Comparison of ENCODE assay signal across 16 cellular contexts in the genomic region with DNA sequence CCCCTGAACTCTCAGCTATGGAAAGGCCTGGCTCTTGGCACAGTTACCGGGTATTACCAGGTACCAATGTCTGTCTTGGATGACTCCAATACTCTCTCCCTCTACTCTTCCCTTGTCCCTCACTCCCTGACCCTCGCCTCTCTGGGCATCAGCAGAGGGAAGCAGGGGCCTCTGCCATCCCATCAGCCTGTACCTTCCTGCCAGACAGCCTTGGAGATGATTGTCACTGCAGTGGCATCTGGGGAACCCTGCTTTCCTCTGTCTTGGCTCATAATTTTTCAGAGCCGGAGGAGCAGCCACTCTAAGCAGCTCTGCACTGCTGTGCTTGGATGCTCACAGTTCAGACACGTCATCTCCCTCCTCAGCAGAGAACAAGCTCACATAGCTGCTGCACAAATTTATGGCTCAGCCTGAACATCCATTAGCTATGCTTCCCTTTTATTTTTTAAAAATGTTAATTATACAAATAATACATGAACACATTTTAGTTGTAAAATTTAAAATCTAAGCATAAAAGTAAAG.
DNase-seq lines count a peak whose midpoint lies in the region; TF ChIP-seq lines count a peak whose summit lies in the region.
"Had no signal": no experiment of that assay in that cellular context is flagged by ENCODE, and none has a peak within 500 bp of the region (broad histone marks: within the 10 kb centered on the region; RNA-seq: fewer than 3 reads in every experiment).

No MANE protein-coding gene starts in this region.

- H3K4me1 ChIP-seq in OCI-LY1 (ENCODE audit: insufficient read depth, low read length, severe bottlenecking) (peaks cover 79% of the 10 kb centered on the region), spleen (no peaks in the 10 kb centered on the region)
- H3K4me1 ChIP-seq: SJSA1 had no signal

- no peaks in the 10 kb centered on the region for H3F3A ChIP-seq in OCI-LY1 (ENCODE audit: insufficient read depth, low read length)

- H3K27me3 ChIP-seq in OCI-LY1 (ENCODE audit: insufficient read depth, low read length) (no peaks in the 10 kb centered on the region), spleen (replicated peaks in 1 of 7) (no peaks in the 10 kb centered on the region)
- H3K27me3 ChIP-seq: SJSA1 had no signal

- H3K9ac ChIP-seq in OCI-LY1 (ENCODE audit: low read length) = peak overlapping the region; percentile 21; the same call in 1 of the 2 replicates

- H3K9me3 ChIP-seq in OCI-LY1 (ENCODE audit: low read length) (no peaks in the 10 kb centered on the region), spleen (no peaks in the 10 kb centered on the region)
- H3K9me3 ChIP-seq: Caco-2, SJSA1 had no signal

- no peak overlapping the region for H2AFZ ChIP-seq in OCI-LY1 (ENCODE audit: low read length)

- DNase-seq in DMS79 treated with DMSO at 0.1 percent for 48 hours (lab: John Stamatoyannopoulos, UW) (peak; percentile 21), DMS79 (lab: John Stamatoyannopoulos, UW) (no peak), kidney tubule cell (ENCODE audit: low spot score) (peak; percentile 38), putamen (ENCODE audit: low spot score) (peak; percentile 41), NCI-H526 treated with DMSO at 0.1 percent for 48 hours (lab: John Stamatoyannopoulos, UW) (no peak), spleen (no peak)
- DNase-seq in stimulated activated CD4-positive, alpha-beta T cell treated with anti-CD3 and anti-CD28 coated beads, Interleukin-15, amount 100 ng/mL, for 24 hours = no peak
- DNase-seq: Caco-2, MV-4-11, NCI-H1436 treated with DMSO at 0.1 percent for 48 hours, NCI-H510A treated with DMSO at 0.1 percent for 48 hours, SW 1271 had no signal

- no peak for TF ChIP-seq POLR2A in spleen (IDR thresholded peaks at IDR 0.05)

- H3K4me3 ChIP-seq in OCI-LY1 (ENCODE audit: low read depth, low read length, poor library complexity, severe bottlenecking) (no peak overlapping the region), spleen (no peak overlapping the region)
- H3K4me3 ChIP-seq: SJSA1 had no signal

- H3K27ac ChIP-seq in OCI-LY1 (ENCODE audit: low read depth, low read length, poor library complexity, severe bottlenecking) (peak overlapping the region; percentile 55), spleen (no peak overlapping the region)
- H3K27ac ChIP-seq: 22Rv1, C4-2B, SJSA1 had no signal

- no peaks in the 10 kb centered on the region for H3K9me2 ChIP-seq in OCI-LY1 (ENCODE audit: low read depth, low read length)

- H4K20me1 ChIP-seq in OCI-LY1 (ENCODE audit: insufficient read depth, low read length) = no peaks in the 10 kb centered on the region

- 79 to 89% (median 83%) methylated on average over 4 of the region's 4 CpGs for WGBS in spleen, 5 donors

- H3K79me2 ChIP-seq in OCI-LY1 (ENCODE audit: insufficient read depth, low read length) = no peaks in the 10 kb centered on the region

- H3K36me3 ChIP-seq in OCI-LY1 (ENCODE audit: insufficient read depth, low read length) (no peaks in the 10 kb centered on the region), spleen (no peaks in the 10 kb centered on the region)
- H3K36me3 ChIP-seq: SJSA1 had no signal

- H3K4me2 ChIP-seq in OCI-LY1 (ENCODE audit: low read length) = no peak overlapping the region

- no peak for TF ChIP-seq CTCF in OCI-LY1 (IDR thresholded peaks at IDR 0.05; ENCODE audit: low read length)
- TF ChIP-seq CTCF in spleen (IDR thresholded peaks at IDR 0.05 in 8 of 11, conservative IDR thresholded peaks at IDR 0.05 in 3 of 11) = no peak

- intact Hi-C loops in spleen (cut with DNase I; ENCODE audit: low total_unique reads) = no loop called here

Comparison
In these comparisons a context has a peak if more than half of its experiments do, and no peak if none do; other contexts are left out.
1. DNase-seq: peak in DMS79 treated with DMSO at 0.1 percent for 48 hours (single experiment), kidney tubule cell (single experiment) and putamen (single experiment); none in DMS79 (single experiment), NCI-H526 treated with DMSO at 0.1 percent for 48 hours (single experiment), spleen (single experiment) and stimulated activated CD4-positive, alpha-beta T cell treated with anti-CD3 and anti-CD28 coated beads, Interleukin-15, amount 100 ng/mL, for 24 hours (single experiment).